Comparison of ENCODE assay signal across 1 cellular context in the genomic region with DNA sequence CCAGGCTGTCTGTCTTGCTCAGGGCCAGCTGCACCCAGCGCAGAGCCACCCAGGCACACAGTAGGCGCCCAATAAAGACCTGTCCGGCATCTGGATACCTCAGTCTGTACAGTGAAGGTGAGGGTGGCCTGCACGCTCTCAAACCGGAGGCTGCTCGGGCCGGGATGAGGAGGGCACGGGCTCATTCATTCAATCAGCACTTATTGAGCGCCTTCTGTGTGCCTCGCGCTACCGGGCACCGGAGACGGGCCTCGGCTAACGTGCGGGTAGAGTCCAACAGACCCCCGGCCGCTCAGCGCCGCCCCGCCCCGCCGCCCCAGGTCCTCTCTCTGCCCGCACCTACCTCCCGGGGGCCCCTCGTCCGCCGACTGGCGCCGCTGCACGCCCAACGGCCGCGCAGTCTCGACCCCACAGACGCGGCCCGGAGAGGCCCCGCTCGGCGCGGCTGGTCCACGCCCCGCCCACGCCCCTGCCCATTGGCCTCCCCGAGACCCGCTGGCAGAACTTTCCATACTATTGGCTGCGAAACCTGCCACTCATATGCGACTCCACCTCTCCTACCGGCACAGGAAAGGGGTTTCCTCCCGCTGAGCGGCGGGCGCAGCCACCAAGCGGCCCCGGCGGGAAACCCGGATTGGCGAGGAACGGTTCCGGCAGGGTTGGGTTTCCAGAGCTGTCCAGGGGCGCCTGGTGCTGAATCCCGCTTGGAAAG.
TF ChIP-seq lines count a peak whose summit lies in the region.

Gene SLC39A3, minus strand, starts transcription at position 416 of the 712 bp plus-strand sequence. CDS start 2,760 bp downstream, outside the sequence.

TF ChIP-seq in HepG2, 621 proteins besides CTCF, POLR2A, EP300 and RAD21 (continued from another document and continues in another):
- TF ChIP-seq, protein P1, sequence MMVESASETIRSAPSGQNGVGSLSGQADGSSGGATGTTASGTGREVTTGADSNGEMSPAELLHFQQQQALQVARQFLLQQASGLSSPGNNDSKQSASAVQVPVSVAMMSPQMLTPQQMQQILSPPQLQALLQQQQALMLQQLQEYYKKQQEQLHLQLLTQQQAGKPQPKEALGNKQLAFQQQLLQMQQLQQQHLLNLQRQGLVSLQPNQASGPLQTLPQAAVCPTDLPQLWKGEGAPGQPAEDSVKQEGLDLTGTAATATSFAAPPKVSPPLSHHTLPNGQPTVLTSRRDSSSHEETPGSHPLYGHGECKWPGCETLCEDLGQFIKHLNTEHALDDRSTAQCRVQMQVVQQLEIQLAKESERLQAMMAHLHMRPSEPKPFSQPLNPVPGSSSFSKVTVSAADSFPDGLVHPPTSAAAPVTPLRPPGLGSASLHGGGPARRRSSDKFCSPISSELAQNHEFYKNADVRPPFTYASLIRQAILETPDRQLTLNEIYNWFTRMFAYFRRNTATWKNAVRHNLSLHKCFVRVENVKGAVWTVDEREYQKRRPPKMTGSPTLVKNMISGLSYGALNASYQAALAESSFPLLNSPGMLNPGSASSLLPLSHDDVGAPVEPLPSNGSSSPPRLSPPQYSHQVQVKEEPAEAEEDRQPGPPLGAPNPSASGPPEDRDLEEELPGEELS (CRISPR knock-in tag; IDR thresholded peaks at IDR 0.05) = peak; percentile 67
- TF ChIP-seq RORA (CRISPR knock-in tag; IDR thresholded peaks at IDR 0.05) (no peak), BORCS8-MEF2B (CRISPR knock-in tag; IDR thresholded peaks at IDR 0.05) (peak; percentile 100), YEATS4 (CRISPR knock-in tag; IDR thresholded peaks at IDR 0.05; ENCODE audit: borderline replicate concordance) (peak; percentile 86; the same call in 1 of the 2 replicates), RBM39 (IDR thresholded peaks at IDR 0.05; ENCODE audit: low read depth, low read length, poor library complexity, severe bottlenecking) (peak; percentile 98), ZNF547 (CRISPR knock-in tag; IDR thresholded peaks at IDR 0.05) (peak; percentile 98), SMYD3 (CRISPR knock-in tag; IDR thresholded peaks at IDR 0.05) (peak; percentile 98), SAFB2 (CRISPR knock-in tag; IDR thresholded peaks at IDR 0.05; ENCODE audit: borderline replicate concordance, low read depth) (no peak), BCLAF1 (IDR thresholded peaks at IDR 0.05) (no peak), MEIS2 (CRISPR knock-in tag; IDR thresholded peaks at IDR 0.05) (peak; percentile 98), EED (CRISPR knock-in tag; IDR thresholded peaks at IDR 0.05) (no peak), ETS1 (CRISPR knock-in tag; IDR thresholded peaks at IDR 0.05) (peak; percentile 83; the same call in 1 of the 2 replicates), KLF9 (CRISPR knock-in tag; IDR thresholded peaks at IDR 0.05; ENCODE audit: low read depth) (peak; percentile 96), NONO (IDR thresholded peaks at IDR 0.05) (no peak), NONO (CRISPR knock-in tag; conservative IDR thresholded peaks at IDR 0.05) (peak; percentile 69; the same call in 1 of the 2 replicates), NPAS2 (CRISPR knock-in tag; IDR thresholded peaks at IDR 0.05; ENCODE audit: borderline replicate concordance) (no peak), EEA1 (CRISPR knock-in tag; IDR thresholded peaks at IDR 0.05; ENCODE audit: borderline replicate concordance) (0 out of 2 replicates have a peak, but pooled peaks have one; percentile 7), KDM6A (CRISPR knock-in tag; IDR thresholded peaks at IDR 0.05; ENCODE audit: low read depth) (no peak), PATZ1 (CRISPR knock-in tag; IDR thresholded peaks at IDR 0.05) (peak; percentile 83), NFKB2 (CRISPR knock-in tag; IDR thresholded peaks at IDR 0.05; ENCODE audit: borderline replicate concordance) (peak; percentile 96; the same call in 1 of the 2 replicates), MIXL1 (CRISPR knock-in tag; IDR thresholded peaks at IDR 0.05) (peak; percentile 94), ZNF782 (CRISPR knock-in tag; IDR thresholded peaks at IDR 0.05; ENCODE audit: borderline replicate concordance) (no peak), RARA (CRISPR knock-in tag; IDR thresholded peaks at IDR 0.05) (peak; percentile 76), SPEN (CRISPR knock-in tag; IDR thresholded peaks at IDR 0.05; ENCODE audit: low read depth) (peak; percentile 94), TRIM24 (CRISPR knock-in tag; IDR thresholded peaks at IDR 0.05) (0 out of 2 replicates have a peak, but pooled peaks have one; percentile 6), TMF1 (CRISPR knock-in tag; IDR thresholded peaks at IDR 0.05; ENCODE audit: low read depth) (peak; percentile 97; the same call in 1 of the 2 replicates), ZNF747 (CRISPR knock-in tag; IDR thresholded peaks at IDR 0.05; ENCODE audit: borderline replicate concordance) (no peak; the same call in 1 of the 2 replicates), CEBPZ (IDR thresholded peaks at IDR 0.05; ENCODE audit: low read length) (no peak), KDM5B (CRISPR knock-in tag; IDR thresholded peaks at IDR 0.05; ENCODE audit: borderline replicate concordance) (peak; percentile 93), FOXK1 (CRISPR knock-in tag; IDR thresholded peaks at IDR 0.05; ENCODE audit: borderline replicate concordance, low read depth) (peak; percentile 89; the same call in 1 of the 2 replicates), MXD4 (CRISPR knock-in tag; IDR thresholded peaks at IDR 0.05) (peak; percentile 97), ZNF337 (CRISPR knock-in tag; IDR thresholded peaks at IDR 0.05; ENCODE audit: borderline replicate concordance, low read depth) (peak; percentile 90; the same call in 1 of the 2 replicates), SNAI1 (CRISPR knock-in tag; IDR thresholded peaks at IDR 0.05; ENCODE audit: borderline replicate concordance) (peak; percentile 80; the same call in 1 of the 2 replicates), SALL2 (CRISPR knock-in tag; IDR thresholded peaks at IDR 0.05) (peak; percentile 74), ZNF773 (CRISPR knock-in tag; IDR thresholded peaks at IDR 0.05; ENCODE audit: borderline replicate concordance) (peak; percentile 91), PRPF4 (IDR thresholded peaks at IDR 0.05; ENCODE audit: low read depth, low read length, poor library complexity, severe bottlenecking) (no peak)
- TF ChIP-seq, protein P2, sequence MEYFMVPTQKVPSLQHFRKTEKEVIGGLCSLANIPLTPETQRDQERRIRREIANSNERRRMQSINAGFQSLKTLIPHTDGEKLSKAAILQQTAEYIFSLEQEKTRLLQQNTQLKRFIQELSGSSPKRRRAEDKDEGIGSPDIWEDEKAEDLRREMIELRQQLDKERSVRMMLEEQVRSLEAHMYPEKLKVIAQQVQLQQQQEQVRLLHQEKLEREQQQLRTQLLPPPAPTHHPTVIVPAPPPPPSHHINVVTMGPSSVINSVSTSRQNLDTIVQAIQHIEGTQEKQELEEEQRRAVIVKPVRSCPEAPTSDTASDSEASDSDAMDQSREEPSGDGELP (IDR thresholded peaks at IDR 0.05; ENCODE audit: borderline replicate concordance, low read depth) = peak; percentile 71
- TF ChIP-seq, protein P3, sequence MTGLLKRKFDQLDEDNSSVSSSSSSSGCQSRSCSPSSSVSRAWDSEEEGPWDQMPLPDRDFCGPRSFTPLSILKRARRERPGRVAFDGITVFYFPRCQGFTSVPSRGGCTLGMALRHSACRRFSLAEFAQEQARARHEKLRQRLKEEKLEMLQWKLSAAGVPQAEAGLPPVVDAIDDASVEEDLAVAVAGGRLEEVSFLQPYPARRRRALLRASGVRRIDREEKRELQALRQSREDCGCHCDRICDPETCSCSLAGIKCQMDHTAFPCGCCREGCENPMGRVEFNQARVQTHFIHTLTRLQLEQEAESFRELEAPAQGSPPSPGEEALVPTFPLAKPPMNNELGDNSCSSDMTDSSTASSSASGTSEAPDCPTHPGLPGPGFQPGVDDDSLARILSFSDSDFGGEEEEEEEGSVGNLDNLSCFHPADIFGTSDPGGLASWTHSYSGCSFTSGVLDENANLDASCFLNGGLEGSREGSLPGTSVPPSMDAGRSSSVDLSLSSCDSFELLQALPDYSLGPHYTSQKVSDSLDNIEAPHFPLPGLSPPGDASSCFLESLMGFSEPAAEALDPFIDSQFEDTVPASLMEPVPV (CRISPR knock-in tag; IDR thresholded peaks at IDR 0.05) = peak; percentile 99
- TF ChIP-seq, protein P4, sequence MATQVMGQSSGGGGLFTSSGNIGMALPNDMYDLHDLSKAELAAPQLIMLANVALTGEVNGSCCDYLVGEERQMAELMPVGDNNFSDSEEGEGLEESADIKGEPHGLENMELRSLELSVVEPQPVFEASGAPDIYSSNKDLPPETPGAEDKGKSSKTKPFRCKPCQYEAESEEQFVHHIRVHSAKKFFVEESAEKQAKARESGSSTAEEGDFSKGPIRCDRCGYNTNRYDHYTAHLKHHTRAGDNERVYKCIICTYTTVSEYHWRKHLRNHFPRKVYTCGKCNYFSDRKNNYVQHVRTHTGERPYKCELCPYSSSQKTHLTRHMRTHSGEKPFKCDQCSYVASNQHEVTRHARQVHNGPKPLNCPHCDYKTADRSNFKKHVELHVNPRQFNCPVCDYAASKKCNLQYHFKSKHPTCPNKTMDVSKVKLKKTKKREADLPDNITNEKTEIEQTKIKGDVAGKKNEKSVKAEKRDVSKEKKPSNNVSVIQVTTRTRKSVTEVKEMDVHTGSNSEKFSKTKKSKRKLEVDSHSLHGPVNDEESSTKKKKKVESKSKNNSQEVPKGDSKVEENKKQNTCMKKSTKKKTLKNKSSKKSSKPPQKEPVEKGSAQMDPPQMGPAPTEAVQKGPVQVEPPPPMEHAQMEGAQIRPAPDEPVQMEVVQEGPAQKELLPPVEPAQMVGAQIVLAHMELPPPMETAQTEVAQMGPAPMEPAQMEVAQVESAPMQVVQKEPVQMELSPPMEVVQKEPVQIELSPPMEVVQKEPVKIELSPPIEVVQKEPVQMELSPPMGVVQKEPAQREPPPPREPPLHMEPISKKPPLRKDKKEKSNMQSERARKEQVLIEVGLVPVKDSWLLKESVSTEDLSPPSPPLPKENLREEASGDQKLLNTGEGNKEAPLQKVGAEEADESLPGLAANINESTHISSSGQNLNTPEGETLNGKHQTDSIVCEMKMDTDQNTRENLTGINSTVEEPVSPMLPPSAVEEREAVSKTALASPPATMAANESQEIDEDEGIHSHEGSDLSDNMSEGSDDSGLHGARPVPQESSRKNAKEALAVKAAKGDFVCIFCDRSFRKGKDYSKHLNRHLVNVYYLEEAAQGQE (IDR thresholded peaks at IDR 0.05; ENCODE audit: borderline replicate concordance in 1 of 2, low read depth in 1 of 2, low read length in 2 of 2) = peak; percentile 97 to 100
